Comparison of ENCODE assay signal across 1 cellular context in genomic region chr9:97983524-97984187, GRCh38.
TF ChIP-seq lines count a peak whose summit lies in the region.

No MANE protein-coding gene starts in this region.

TF ChIP-seq in K562, 482 proteins besides CTCF, POLR2A, EP300 and RAD21 (continued from another document and continues in another):
- TF ChIP-seq FOXP4 (CRISPR knock-in tag; IDR thresholded peaks at IDR 0.05; ENCODE audit: borderline replicate concordance) (0 out of 2 replicates have a peak, but pooled peaks have one; percentile 6), CREB1 (IDR thresholded peaks at IDR 0.05) (no peak), CREB1 (CRISPR knock-in tag; IDR thresholded peaks at IDR 0.05) (no peak), BMI1 (IDR thresholded peaks at IDR 0.05; ENCODE audit: low read length) (no peak), ZNF217 (CRISPR knock-in tag; IDR thresholded peaks at IDR 0.05) (no peak), CBX2 (IDR thresholded peaks at IDR 0.05; ENCODE audit: insufficient read depth, low read length, poor library complexity, severe bottlenecking) (no peak), POLR2H (tag; IDR thresholded peaks at IDR 0.05; ENCODE audit: low read depth) (no peak), PCBP2 (IDR thresholded peaks at IDR 0.05; ENCODE audit: low read depth, low read length, poor library complexity, severe bottlenecking) (peak; percentile 86), SIN3A (IDR thresholded peaks at IDR 0.05; ENCODE audit: borderline replicate concordance in 2 of 2, control insufficient read depth in 1 of 2, low read depth in 2 of 2, low read length in 2 of 2) (no peak; a peak in 2 of 4 replicates), ZFP91 (CRISPR knock-in tag; IDR thresholded peaks at IDR 0.05) (no peak), ZNF384 (IDR thresholded peaks at IDR 0.05; ENCODE audit: low read depth, low read length) (no peak), RBM22 (IDR thresholded peaks at IDR 0.05; ENCODE audit: low read depth, low read length, poor library complexity, severe bottlenecking) (peak; percentile 92), ZNF311 (CRISPR knock-in tag; IDR thresholded peaks at IDR 0.05) (no peak), PREB (CRISPR knock-in tag; IDR thresholded peaks at IDR 0.05) (no peak), ADNP (tag; IDR thresholded peaks at IDR 0.05) (no peak), GTF2E2 (tag; IDR thresholded peaks at IDR 0.05) (0 out of 2 replicates have a peak, but pooled peaks have one; percentile 11), FOSL1 (tag; conservative IDR thresholded peaks at IDR 0.05) (no peak), MLLT1 (IDR thresholded peaks at IDR 0.05) (peak; percentile 78 to 80), CHD7 (IDR thresholded peaks at IDR 0.05; ENCODE audit: low read depth, low read length) (no peak), SP2 (IDR thresholded peaks at IDR 0.05; ENCODE audit: extremely low read depth, low read depth, low read length, poor library complexity, severe bottlenecking) (no peak), SAFB2 (IDR thresholded peaks at IDR 0.05; ENCODE audit: borderline replicate concordance, low read depth, low read length, severe bottlenecking) (no peak), PCBP1 (IDR thresholded peaks at IDR 0.05; ENCODE audit: low read depth, low read length, poor library complexity, severe bottlenecking) (peak; percentile 71), CBX1 (IDR thresholded peaks at IDR 0.05; ENCODE audit: low read depth) (no peak; the same call in 1 of the 2 replicates), ZNF584 (CRISPR knock-in tag; IDR thresholded peaks at IDR 0.05; ENCODE audit: low read depth) (no peak), DNMT1 (IDR thresholded peaks at IDR 0.05) (no peak), KDM2B (CRISPR knock-in tag; IDR thresholded peaks at IDR 0.05) (no peak), SP1 (CRISPR knock-in tag; IDR thresholded peaks at IDR 0.05) (peak; percentile 53; the same call in 1 of the 2 replicates), ZBTB33 (CRISPR knock-in tag; IDR thresholded peaks at IDR 0.05) (no peak), LARP7 (IDR thresholded peaks at IDR 0.05) (no peak), ASH1L (IDR thresholded peaks at IDR 0.05; ENCODE audit: borderline replicate concordance, low read depth, partially characterized antibody) (no peak), NR4A1 (CRISPR knock-in tag; IDR thresholded peaks at IDR 0.05) (no peak), NR4A1 (tag; IDR thresholded peaks at IDR 0.05) (no peak), ZC3H4 (CRISPR knock-in tag; IDR thresholded peaks at IDR 0.05; ENCODE audit: borderline replicate concordance) (peak; percentile 62; the same call in 1 of the 2 replicates), POU5F1 (IDR thresholded peaks at IDR 0.05; ENCODE audit: borderline replicate concordance, low read depth, low read length, partially characterized antibody) (no peak), GTF3C2 (IDR thresholded peaks at IDR 0.05; ENCODE audit: borderline replicate concordance, extremely low read depth, insufficient read length) (no peak), ZFX (CRISPR knock-in tag; IDR thresholded peaks at IDR 0.05) (peak; percentile 55; the same call in 1 of the 2 replicates), SUPT5H (IDR thresholded peaks at IDR 0.05) (peak; percentile 23), RBFOX2 (IDR thresholded peaks at IDR 0.05; ENCODE audit: low read depth, low read length) (peak; percentile 68), POLR2AphosphoS2 (IDR thresholded peaks at IDR 0.05; ENCODE audit: low read length) (0 out of 2 replicates have a peak, but pooled peaks have one; percentile 2)
